In the genomic region with DNA sequence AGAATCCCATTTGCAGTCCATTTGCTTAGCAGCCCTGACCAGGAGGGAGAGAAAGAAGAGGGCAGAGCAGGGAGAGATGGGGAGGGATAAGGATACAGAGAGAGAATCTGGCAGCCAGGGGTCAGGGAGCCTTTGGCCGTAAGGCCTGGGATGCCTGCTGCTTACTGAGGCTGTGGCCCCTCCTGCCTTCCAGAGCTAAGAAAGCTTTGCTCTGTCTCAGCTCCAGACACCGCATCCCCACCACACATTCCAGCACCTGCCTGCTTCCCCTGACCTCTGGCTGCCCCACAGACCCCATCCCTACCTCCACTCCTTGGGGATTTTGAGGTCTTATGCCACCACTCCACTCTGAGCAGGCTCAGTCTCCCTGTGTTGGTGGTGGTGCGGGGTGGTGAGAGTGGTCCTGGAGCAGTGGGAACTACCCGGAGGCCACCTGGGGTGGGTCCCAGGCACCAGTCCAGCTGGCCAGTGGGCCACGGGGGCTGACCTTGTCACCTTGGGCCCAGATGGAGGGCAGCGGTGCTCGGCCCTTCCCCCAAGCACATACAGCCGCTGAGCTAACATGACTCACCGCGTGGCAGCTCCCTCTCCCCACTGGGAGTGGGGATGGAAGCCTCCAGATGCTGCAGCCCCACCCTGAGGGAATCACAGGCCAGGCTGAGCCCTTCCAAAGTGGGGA, we compare ENCODE assay signal across 9 cellular contexts. TPM values are rescaled to one million over a fixed set of nuclear protein-coding genes. Genes with fewer than 3 reads are reported as not detected.
A peak's percentile ranks its signal among the peaks of the same experiment; 100 is the strongest.
DNase-seq lines count a peak whose midpoint lies in the region; ATAC-seq, FAIRE-seq and TF ChIP-seq lines count a peak whose summit lies in the region.
"Had no signal": no experiment of that assay in that cellular context is flagged by ENCODE, and none has a peak within 500 bp of the region (broad histone marks: within the 10 kb centered on the region; RNA-seq: fewer than 3 reads in every experiment).

No MANE protein-coding gene starts in this region.

- ATAC-seq in mucosa of descending colon (peak; percentile 54), GM21576 (IDR thresholded peaks at IDR 0.05; ENCODE audit: unreplicated experiment) (no peak), HG03432 (IDR thresholded peaks at IDR 0.05; ENCODE audit: unreplicated experiment) (no peak)

- peak overlapping the region; percentile 80 for H2BK20ac ChIP-seq in H1 (ENCODE audit: low read length)

- no peak for DNase-seq in activated T-cell treated with anti-CD3 and anti-CD28 coated beads, Interleukin-2, amount 50 U/mL, for 24 hours
- DNase-seq in activated T-cell treated with anti-CD3 and anti-CD28 coated beads, Interleukin-2, amount 50 U/mL, for 48 hours = no peak
- DNase-seq in H1 (ENCODE audit: low read depth in 1 of 2, low spot score in 2 of 2) = no peak
- peak; percentile 38 to 76 (median 60) for DNase-seq in mucosa of descending colon
- peak; percentile 84 for DNase-seq in urothelium cell line (ENCODE audit: low spot score)
- DNase-seq in Kasumi-1 (lab: John Stamatoyannopoulos, UW) = no peak
- DNase-seq: CD4-positive, alpha-beta memory T cell had no signal

- TF ChIP-seq CTCF in H1 (IDR thresholded peaks at IDR 0.05; ENCODE audit: control extremely low read depth in 1 of 3, insufficient read depth in 1 of 3, low read depth in 1 of 3, low read length in 3 of 3) = no peak
- no peak for TF ChIP-seq CTCF in mucosa of descending colon (IDR thresholded peaks at IDR 0.05)

- no peak overlapping the region for H3K9ac ChIP-seq in H1 (replicated peaks in 1 of 4; ENCODE audit: extremely low read depth in 1 of 4, low read depth in 3 of 4, low read length in 3 of 4)

- H3K14ac ChIP-seq in H1 (ENCODE audit: insufficient read length) = no peak overlapping the region

- FAIRE-seq in H1 (lab: Jason Lieb, UNC) = no peak
- FAIRE-seq in urothelium cell line (lab: Jason Lieb, UNC) = peak; percentile 58

- H3K4me1 Mint-ChIP-seq in activated T-cell treated with anti-CD3 and anti-CD28 coated beads, Interleukin-2, amount 50 U/mL, for 24 hours (ENCODE audit: low read depth) = peaks cover 49% of the 10 kb centered on the region

- POLR2A ChIA-PET in H1 (lab: Charles Lee; ENCODE audit: partially characterized antibody) = interaction anchor here (0.6 to 3.8 kb wide), 8 partner anchors 10 to 739 kb away, joined by 3 to 13 read pairs (median 4); no protein-coding TSS in a partner anchor

- H3K27me3 Mint-ChIP-seq in activated T-cell treated with anti-CD3 and anti-CD28 coated beads, Interleukin-2, amount 50 U/mL, for 24 hours = no peaks in the 10 kb centered on the region
- H3K27me3 Mint-ChIP-seq: CD4-positive, alpha-beta memory T cell had no signal

- no peaks in the 10 kb centered on the region for H3K79me2 ChIP-seq in H1 (ENCODE audit: control insufficient read depth in 1 of 2, insufficient read depth in 2 of 2, low read length in 2 of 2)

- H3K9me3 Mint-ChIP-seq in activated T-cell treated with anti-CD3 and anti-CD28 coated beads, Interleukin-2, amount 50 U/mL, for 24 hours = no peaks in the 10 kb centered on the region

- H3K27ac ChIP-seq in H1 (ENCODE audit: low read depth, low read length) = no peak overlapping the region

- H3K23me2 ChIP-seq in H1 (ENCODE audit: low read depth, low read length) = no peaks in the 10 kb centered on the region

- peak overlapping the region; percentile 66 for H3K4ac ChIP-seq in H1 (replicated peaks; ENCODE audit: insufficient read length, low read depth, low read length)

- H3K4me1 ChIP-seq in H1 (replicated peaks in 1 of 4; ENCODE audit: control insufficient read depth in 3 of 4, insufficient read depth in 4 of 4, low read length in 3 of 4) (peaks cover 7 to 39% (median 29%) of the 10 kb centered on the region in 4 experiments), mucosa of descending colon (ENCODE audit: low read depth) (peaks cover 36% of the 10 kb centered on the region)

- H3K23ac ChIP-seq in H1 (ENCODE audit: insufficient read length) = no peak overlapping the region

- TF ChIP-seq RAD21 in H1 (IDR thresholded peaks at IDR 0.05 in 1 of 2, conservative IDR thresholded peaks at IDR 0.05 in 1 of 2; ENCODE audit: low read depth in 2 of 2, low read length in 2 of 2) = no peak

- 0 out of 2 replicates have a peak overlapping the region, but pooled peaks have one; percentile 1 for H4K8ac ChIP-seq in H1 (ENCODE audit: extremely low read depth, insufficient read depth, low read length)

- no peaks in the 10 kb centered on the region for H3K36me3 ChIP-seq in H1 (ENCODE audit: control insufficient read depth in 2 of 4, insufficient read depth in 4 of 4, low read length in 3 of 4)
- no peaks in the 10 kb centered on the region for H3K36me3 ChIP-seq in mucosa of descending colon (ENCODE audit: low read depth)

- H2BK5ac ChIP-seq in H1 (ENCODE audit: low read depth, low read length) = 0 out of 2 replicates have a peak overlapping the region, but pooled peaks have one; percentile 21

- intact Hi-C loops in mucosa of descending colon (cut with DNase I, micrococcal nuclease) = no loop called here

- H3K9me3 ChIP-seq in H1 (ENCODE audit: insufficient read depth in 2 of 2, low read depth in 1 of 2, low read length in 1 of 2) = no peaks in the 10 kb centered on the region
- no peaks in the 10 kb centered on the region for H3K9me3 ChIP-seq in mucosa of descending colon

- no peaks in the 10 kb centered on the region for H4K20me1 ChIP-seq in H1 (replicated peaks in 1 of 2; ENCODE audit: control insufficient read depth in 1 of 2, insufficient read depth in 2 of 2, low read length in 2 of 2)

- peak overlapping the region; percentile 80 for H3K27ac Mint-ChIP-seq in activated T-cell treated with anti-CD3 and anti-CD28 coated beads, Interleukin-2, amount 50 U/mL, for 24 hours

- H3K4me3 ChIP-seq in H1 (ENCODE audit: extremely low read depth in 1 of 4, insufficient read depth in 2 of 4, low read depth in 3 of 4, low read length in 4 of 4) = no peak overlapping the region
- H3K4me3 ChIP-seq in mucosa of descending colon = no peak overlapping the region

- H3K56ac ChIP-seq in H1 (replicated peaks; ENCODE audit: insufficient read length, low read depth, low read length) = no peak overlapping the region

- H2AFZ ChIP-seq in H1 (ENCODE audit: low read length) = no peak overlapping the region

- peak overlapping the region; percentile 34; the same call in 1 of the 2 replicates for H2BK15ac ChIP-seq in H1 (ENCODE audit: low read length)

- no peak overlapping the region for H3K4me3 Mint-ChIP-seq in activated T-cell treated with anti-CD3 and anti-CD28 coated beads, Interleukin-2, amount 50 U/mL, for 24 hours

- 0 out of 2 replicates have a peak overlapping the region, but pooled peaks have one; percentile 67 for H2AK5ac ChIP-seq in H1 (ENCODE audit: low read depth, low read length)

- no peak overlapping the region for H3K4me2 ChIP-seq in H1 (ENCODE audit: insufficient read depth in 1 of 2, low read depth in 2 of 2, low read length in 2 of 2)

- CTCF ChIA-PET in H1 (lab: Charles Lee; ENCODE audit: partially characterized antibody) = interaction anchor here (0.6 to 6.1 kb wide), 16 partner anchors 9 to 247 kb away, joined by 3 to 79 read pairs (median 5); a partner anchor contains a TSS

- H2BK12ac ChIP-seq in H1 (ENCODE audit: low read depth, low read length) = peak overlapping the region; percentile 94; the same call in 1 of the 2 replicates

- H3K18ac ChIP-seq in H1 (ENCODE audit: extremely low read depth, low read length) = peak overlapping the region; percentile 79; the same call in 1 of the 2 replicates

- TF ChIP-seq POLR2A in H1 (IDR thresholded peaks at IDR 0.05; ENCODE audit: control extremely low read depth in 1 of 2, low read depth in 2 of 2, low read length in 2 of 2) = no peak

- H3K27me3 ChIP-seq in H1 (replicated peaks in 1 of 4; ENCODE audit: control insufficient read depth in 3 of 4, extremely low read depth in 1 of 4, insufficient read depth in 3 of 4, low read length in 3 of 4) = peaks cover 0 to 15% (median 6%) of the 10 kb centered on the region in 4 experiments; a peak in 5 of 7 replicates

- H2BK120ac ChIP-seq in H1 (replicated peaks; ENCODE audit: low read depth, low read length) = no peak overlapping the region

- H4K5ac ChIP-seq in H1 (ENCODE audit: insufficient read length, low read depth, low read length) = no peak overlapping the region

- H4K91ac ChIP-seq in H1 (replicated peaks; ENCODE audit: insufficient read length, low read length) = peak overlapping the region; percentile 41

- no peak for TF ChIP-seq EP300 in H1 (IDR thresholded peaks at IDR 0.05; ENCODE audit: borderline replicate concordance in 1 of 2, low read depth in 2 of 2, low read length in 2 of 2)

- H3K79me1 ChIP-seq in H1 (ENCODE audit: low read depth, low read length) = no peaks in the 10 kb centered on the region

- WGBS in H1 (ENCODE audit: extremely low coverage in 1 of 2, insufficient coverage in 1 of 2, insufficient read length in 1 of 2, insufficient replicate concordance in 2 of 2, low coverage in 1 of 2, low lambda C conversion rate in 2 of 2, missing lambda C conversion rate in 1 of 2), 2 experiments = 68% methylated on average over 7 of the region's 10 CpGs; no CpG with 5 or more reads in 1 of the 2 experiments

- H3K36me3 Mint-ChIP-seq in activated T-cell treated with anti-CD3 and anti-CD28 coated beads, Interleukin-2, amount 50 U/mL, for 24 hours (ENCODE audit: low read depth) = no peaks in the 10 kb centered on the region
- H3K36me3 Mint-ChIP-seq: CD4-positive, alpha-beta memory T cell had no signal

TF ChIP-seq in H1, 55 proteins besides CTCF, POLR2A, EP300 and RAD21:
- TF ChIP-seq JUND (IDR thresholded peaks at IDR 0.05; ENCODE audit: low read length) (no peak), GTF2F1 (IDR thresholded peaks at IDR 0.05; ENCODE audit: borderline replicate concordance, low read depth, low read length) (no peak), KDM4A (IDR thresholded peaks at IDR 0.05; ENCODE audit: low read depth, low read length, severe bottlenecking) (no peak), SRF (IDR thresholded peaks at IDR 0.05; ENCODE audit: low read depth, low read length) (no peak), KDM5A (IDR thresholded peaks at IDR 0.05; ENCODE audit: low read length) (no peak)

RNA-seq across cellular contexts. Expression of a gene that starts 58.3 kb away (rescaled TPM):
- 0.80 and 1.2 TPM in 2 replicates for total RNA-seq in H1 (2021; fragmentation: NEBNext Ultra II Directional; extraction: Animal tissue kit (Norgen Biotek cat#: 25700))
- 0.39 and 0.57 TPM in 2 replicates for polyA plus RNA-seq in H1 (2011; rRNA removed)
- polyA plus RNA-seq in H1 (2011; cell fraction: cytosol; rRNA removed) = 0.45 TPM
- 1.5 TPM for polyA plus RNA-seq in H1 (2011; cell fraction: nucleus; rRNA removed)
- 0.89 to 1.6 TPM (median 1.1 TPM) in 4 replicates for polyA plus RNA-seq in H1 (2012, experiment 1 of 2)
- 0.58 TPM for polyA plus RNA-seq in H1 (2012, experiment 2 of 2)
- polyA plus RNA-seq in H1 (2013, experiment 1 of 2) = 0.71 TPM
- 0.57 TPM for polyA plus RNA-seq in H1 (2013, experiment 2 of 2)
- 0.13 and 0.22 TPM in 2 replicates for polyA minus RNA-seq in H1 (2011; rRNA and poly(A)+ RNA removed)
- 0.73 TPM for polyA minus RNA-seq in H1 (2011; cell fraction: cytosol; rRNA and poly(A)+ RNA removed)
- polyA minus RNA-seq in H1 (2011; cell fraction: nucleus; rRNA and poly(A)+ RNA removed) = 1.4 TPM
- total RNA-seq in mucosa of descending colon = 10 to 100 TPM; 12.9 to 29.2 (median 17.0) TPM

Comparison
In these comparisons a context has a peak if more than half of its experiments do, and no peak if none do; other contexts are left out.
1. DNase-seq: peak in mucosa of descending colon (3 of 3) and urothelium cell line (single experiment); none in activated T-cell treated with anti-CD3 and anti-CD28 coated beads, Interleukin-2, amount 50 U/mL, for 24 hours (single experiment), activated T-cell treated with anti-CD3 and anti-CD28 coated beads, Interleukin-2, amount 50 U/mL, for 48 hours (0 of 2), H1 (0 of 2) and Kasumi-1 (0 of 2).